22 cellular contexts compared by ENCODE assay signal in genomic region chr12:106646472-106646871, GRCh38.
DNase-seq lines count a peak whose midpoint lies in the region; ATAC-seq, FAIRE-seq and TF ChIP-seq lines count a peak whose summit lies in the region.
"Had no signal": no experiment of that assay in that cellular context is flagged by ENCODE, and none has a peak within 500 bp of the region (broad histone marks: within the 10 kb centered on the region; RNA-seq: fewer than 3 reads in every experiment).

No MANE protein-coding gene starts in this region.

- H4K20me1 ChIP-seq in GM23338 (replicated peaks; ENCODE audit: insufficient read depth) (no peaks in the 10 kb centered on the region), osteoblast (ENCODE audit: insufficient read depth, low read length) (no peaks in the 10 kb centered on the region), GM23248 (ENCODE audit: insufficient read depth) (no peaks in the 10 kb centered on the region)

- peaks cover 10% of the 10 kb centered on the region for H3K4me1 Mint-ChIP-seq in GM23338
- H3K4me1 Mint-ChIP-seq: B cell had no signal

- H3K4me1 ChIP-seq in GM23338 (ENCODE audit: insufficient read depth) (no peaks in the 10 kb centered on the region), osteoblast (ENCODE audit: insufficient read depth, low read length) (no peaks in the 10 kb centered on the region), GM23248 (ENCODE audit: insufficient read depth) (no peaks in the 10 kb centered on the region), kidney (ENCODE audit: control insufficient read depth in 1 of 2, insufficient read depth in 1 of 2, low read depth in 1 of 2, low read length in 2 of 2) (no peaks in the 10 kb centered on the region)

- no peak for FAIRE-seq in kidney (lab: Jason Lieb, UNC)
- FAIRE-seq: G401.6, GM12891, GM19239, H54 had no signal

- DNase-seq in GM23338 (ENCODE audit: low spot score) (no peak), epithelial cell of esophagus (ENCODE audit: low read depth) (peak; percentile 71), osteoblast (ENCODE audit: insufficient read length, low spot score, missing footprints) (peak; percentile 11), GM23248 (no peak), kidney (no peak), left lobe of liver (ENCODE audit: low spot score) (no peak)
- DNase-seq: ACHN; C1 segment of cervical spinal cord; Calu3; CD4-positive, alpha-beta T cell; DMS 273 treated with DMSO at 0.1 percent for 48 hours; DMS79 treated with DMSO at 0.1 percent for 48 hours; EL; IMR-90; KBM-7 had no signal

- H3K36me3 ChIP-seq in GM23338 (ENCODE audit: insufficient read depth) (no peaks in the 10 kb centered on the region), osteoblast (ENCODE audit: insufficient read depth, low read length) (no peaks in the 10 kb centered on the region), GM23248 (ENCODE audit: low read depth) (no peaks in the 10 kb centered on the region), kidney (ENCODE audit: control insufficient read depth in 1 of 2, insufficient read depth in 2 of 2, low read length in 2 of 2) (no peaks in the 10 kb centered on the region)

- H3K4me2 ChIP-seq in GM23338 (no peak overlapping the region), osteoblast (ENCODE audit: insufficient read depth, low read length) (no peak overlapping the region), GM23248 (ENCODE audit: unreplicated experiment) (no peak overlapping the region)

- H3K27me3 ChIP-seq in GM23338 (ENCODE audit: insufficient read depth) (no peaks in the 10 kb centered on the region), osteoblast (ENCODE audit: insufficient read depth, low read length) (peaks cover 3% of the 10 kb centered on the region), GM23248 (replicated peaks; ENCODE audit: insufficient read depth) (no peaks in the 10 kb centered on the region)

- in situ Hi-C loops in GM23248 (cut with MboI): no loop called here

- no peaks in the 10 kb centered on the region for H3K9me3 Mint-ChIP-seq in GM23338
- H3K9me3 Mint-ChIP-seq: CD4-positive, alpha-beta T cell had no signal

- no peaks in the 10 kb centered on the region for H3K27me3 Mint-ChIP-seq in GM23338 (ENCODE audit: insufficient read depth, low read depth, poor library complexity)

- no peaks in the 10 kb centered on the region for H3K9me3 ChIP-seq in osteoblast (ENCODE audit: low read depth, low read length)
- H3K9me3 ChIP-seq in GM23248 (ENCODE audit: low read depth): no peaks in the 10 kb centered on the region
- no peaks in the 10 kb centered on the region for H3K9me3 ChIP-seq in kidney (ENCODE audit: control insufficient read depth in 1 of 2, low read length in 2 of 2)

- H2AFZ ChIP-seq in GM23338 (0 out of 2 replicates have a peak overlapping the region, but pooled peaks have one; percentile 43), osteoblast (ENCODE audit: low read length) (no peak overlapping the region), GM23248 (no peak overlapping the region)

- no peak overlapping the region for H3K27ac Mint-ChIP-seq in GM23338
- H3K27ac Mint-ChIP-seq: B cell; CD4-positive, alpha-beta T cell had no signal

- intact Hi-C loops in kidney (cut with DNase I): no loop called here

- H3K4me3 Mint-ChIP-seq in GM23338: no peak overlapping the region
- H3K4me3 Mint-ChIP-seq: B cell; CD4-positive, alpha-beta T cell had no signal

- no peak overlapping the region for H3K4me3 ChIP-seq in GM23338
- no peak overlapping the region for H3K4me3 ChIP-seq in epithelial cell of esophagus (ENCODE audit: low read length)
- H3K4me3 ChIP-seq in osteoblast (ENCODE audit: insufficient read depth, low read length): no peak overlapping the region
- no peak overlapping the region for H3K4me3 ChIP-seq in GM23248
- no peak overlapping the region for H3K4me3 ChIP-seq in kidney (ENCODE audit: low read length in 2 of 2)

- TF ChIP-seq CTCF in GM23338 (conservative IDR thresholded peaks at IDR 0.05; ENCODE audit: low read depth in 2 of 2) (no peak), VCaP (conservative IDR thresholded peaks at IDR 0.05) (no peak), epithelial cell of esophagus (IDR thresholded peaks at IDR 0.05; ENCODE audit: insufficient read depth, low read depth, low read length, missing control alignments) (no peak), osteoblast (IDR thresholded peaks at IDR 0.05; ENCODE audit: extremely low read depth, low read depth, low read length) (no peak), kidney (IDR thresholded peaks at IDR 0.05; ENCODE audit: borderline replicate concordance, extremely low read depth, insufficient read depth) (no peak)

- H3K36me3 Mint-ChIP-seq in GM23338 (ENCODE audit: low read depth): no peaks in the 10 kb centered on the region

- H3K9ac ChIP-seq in GM23248 (no peak overlapping the region), kidney (ENCODE audit: low read length in 2 of 2) (no peak overlapping the region)

- H3K27ac ChIP-seq in GM23338 (ENCODE audit: low read depth) (no peak overlapping the region), VCaP (peak overlapping the region; percentile 95), osteoblast (ENCODE audit: low read depth, low read length) (no peak overlapping the region), GM23248 (no peak overlapping the region), kidney (ENCODE audit: low read depth in 2 of 2, low read length in 2 of 2) (no peak overlapping the region)

- peaks cover 4% of the 10 kb centered on the region; the same call in 1 of the 2 replicates for H3K9me2 ChIP-seq in GM23338 (ENCODE audit: insufficient read depth)
- H3K9me2 ChIP-seq in GM23248 (ENCODE audit: insufficient read depth): no peaks in the 10 kb centered on the region

- H3K79me2 ChIP-seq in GM23338 (replicated peaks; ENCODE audit: insufficient read depth): no peaks in the 10 kb centered on the region
- H3K79me2 ChIP-seq in osteoblast (ENCODE audit: insufficient read depth, low read length): no peaks in the 10 kb centered on the region
- H3K79me2 ChIP-seq in GM23248 (ENCODE audit: insufficient read depth): no peaks in the 10 kb centered on the region

- peak; percentile 41; the same call in 1 of the 3 replicates for ATAC-seq in GM23338
- ATAC-seq in left lobe of liver: no peak
- ATAC-seq: HCT116 had no signal

- 39 to 46% methylated on average over 2 of the region's 2 CpGs for WGBS in GM23248 (ENCODE audit: low coverage in 1 of 2, low lambda C conversion rate in 2 of 2, missing lambda C conversion rate in 2 of 2), 2 experiments

- H3F3A ChIP-seq in GM23338 (replicated peaks; ENCODE audit: low read depth) (no peaks in the 10 kb centered on the region), GM23248 (ENCODE audit: insufficient read depth) (no peaks in the 10 kb centered on the region)

TF ChIP-seq in GM23338, 12 proteins besides CTCF, POLR2A, EP300 and RAD21:
- no peak for TF ChIP-seq STAT1 (IDR thresholded peaks at IDR 0.05; ENCODE audit: unreplicated experiment)

Comparison
In these comparisons a context has a peak if more than half of its experiments do, and no peak if none do; other contexts are left out.
1. DNase-seq: peak in epithelial cell of esophagus (single experiment) and osteoblast (single experiment); none in GM23338 (single experiment), GM23248 (single experiment), kidney (single experiment) and left lobe of liver (single experiment).